Comparison of ENCODE assay signal across 8 cellular contexts in the genomic region with DNA sequence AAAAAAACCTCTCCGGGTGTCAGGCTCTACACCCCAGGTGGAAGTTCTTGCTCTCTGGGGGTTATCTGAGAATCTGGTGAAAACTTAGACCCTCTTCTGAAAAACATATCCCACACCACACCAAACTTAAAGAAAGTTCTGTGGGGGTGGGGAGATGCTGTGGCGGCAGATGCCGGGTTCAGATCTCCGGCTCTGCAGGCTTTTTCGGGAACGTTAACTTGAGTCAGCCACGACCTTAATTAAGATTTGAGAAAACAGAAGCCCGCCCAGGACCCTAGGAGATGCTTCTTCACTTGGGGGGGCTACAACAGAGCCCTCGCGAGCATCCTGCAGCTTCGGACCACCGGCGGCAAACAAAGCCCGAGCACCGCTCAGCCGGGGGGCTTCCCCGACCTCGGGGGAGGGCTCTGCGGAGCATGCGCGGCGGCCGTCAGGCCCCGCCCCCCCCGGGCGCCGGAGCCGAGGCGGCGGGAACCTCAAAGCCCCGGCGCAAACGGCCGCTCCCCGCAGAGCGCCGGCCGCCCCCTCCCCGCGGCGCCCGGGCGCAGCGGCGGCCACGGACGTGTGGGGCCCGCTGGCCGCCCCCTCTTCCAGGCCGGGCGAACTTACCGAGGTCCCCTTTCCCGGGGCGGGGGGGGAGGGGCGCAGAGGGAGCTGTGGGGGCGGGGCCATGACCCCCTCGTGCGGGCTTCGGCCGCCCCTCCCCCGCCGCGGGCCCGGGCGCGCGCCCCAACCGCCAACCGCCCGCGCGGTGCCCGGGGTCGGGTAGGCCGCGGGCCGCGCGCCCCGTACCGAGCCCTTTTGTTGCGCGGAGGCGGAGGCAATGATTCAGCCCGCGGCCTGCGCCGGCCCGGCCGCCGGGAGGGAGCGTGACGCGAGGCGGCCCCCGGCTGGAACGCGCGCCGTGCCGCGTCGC. TPM values are rescaled to one million over a fixed set of nuclear protein-coding genes. Genes with fewer than 3 reads are reported as not detected.
A peak's percentile ranks its signal among the peaks of the same experiment; 100 is the strongest.
DNase-seq lines count a peak whose midpoint lies in the region; ATAC-seq, FAIRE-seq and TF ChIP-seq lines count a peak whose summit lies in the region.

No MANE protein-coding gene starts in this region.

- H3K9me3 ChIP-seq in GM12878 (replicated peaks; ENCODE audit: control insufficient read depth, insufficient read depth, low read length): no peaks in the 10 kb centered on the region
- H3K9me3 ChIP-seq in iPS-18a (ENCODE audit: control insufficient read depth, low read depth, low read length): no peaks in the 10 kb centered on the region
- H3K9me3 ChIP-seq in small intestine (ENCODE audit: control insufficient read depth, low read depth): no peaks in the 10 kb centered on the region

- RAD21 ChIA-PET in GM12878 (lab: Charles Lee; ENCODE audit: unreplicated experiment): interaction anchor here (0.9 kb wide), 1 partner anchor 10 kb away, joined by 4 read pairs; no protein-coding TSS in a partner anchor

- ATAC-seq in GM19035 (IDR thresholded peaks at IDR 0.05; ENCODE audit: unreplicated experiment): peak; percentile 31
- peak; percentile 34 for ATAC-seq in GM12878

- TF ChIP-seq RAD21 in GM12878 (IDR thresholded peaks at IDR 0.05; ENCODE audit: insufficient read depth, low read depth, low read length): no peak

- intact Hi-C loops in GM12878 (cut with micrococcal nuclease; ENCODE audit: unreplicated experiment): no loop called here

- H3K27ac ChIP-seq in HL-60 (replicated peaks): peak overlapping the region; percentile 62
- H3K27ac ChIP-seq in GM12878 (ENCODE audit: control insufficient read depth, insufficient read depth): peak overlapping the region; percentile 80
- H3K27ac ChIP-seq in iPS-18a (ENCODE audit: low read length): no peak overlapping the region
- H3K27ac ChIP-seq in small intestine (ENCODE audit: low read depth in 1 of 2, low read length in 1 of 2): peak overlapping the region; percentile 81 to 88

- H3K9ac ChIP-seq in GM12878 (ENCODE audit: control insufficient read depth, insufficient read depth, low read length) (peak overlapping the region; percentile 89), iPS-18a (ENCODE audit: low read length) (peak overlapping the region; percentile 99)

- CTCF ChIA-PET in GM12878 (lab: Yijun Ruan, JAX): interaction anchor here (1.5 kb wide), 1 partner anchor 15 kb away, joined by 4 read pairs; no protein-coding TSS in a partner anchor

- in situ Hi-C loops in GM12878 (cut with MboI): no loop called here

- H3K36me3 ChIP-seq in GM12878 (ENCODE audit: control insufficient read depth in 2 of 2, insufficient read depth in 2 of 2, low read length in 1 of 2) (peaks cover 8 to 10% of the 10 kb centered on the region in 2 experiments; a peak in 3 of 4 replicates), iPS-18a (ENCODE audit: control insufficient read depth, low read depth, low read length) (peaks cover 40% of the 10 kb centered on the region), small intestine (ENCODE audit: control insufficient read depth in 2 of 2, insufficient read depth in 2 of 2, low read length in 2 of 2) (peaks cover 0 to 4% of the 10 kb centered on the region in 2 donors)

- H2AFZ ChIP-seq in GM12878 (ENCODE audit: control insufficient read depth, low read depth, low read length): no peak overlapping the region; the same call in 1 of the 2 replicates

- peaks cover 33% of the 10 kb centered on the region for H3K4me1 ChIP-seq in GM12878 (ENCODE audit: control insufficient read depth, insufficient read depth, low read length)
- H3K4me1 ChIP-seq in iPS-18a (ENCODE audit: control insufficient read depth, low read depth, low read length): peaks cover 64% of the 10 kb centered on the region
- no peaks in the 10 kb centered on the region for H3K4me1 ChIP-seq in small intestine (ENCODE audit: control insufficient read depth in 2 of 2, insufficient read depth in 1 of 2, low read depth in 1 of 2, low read length in 1 of 2)

- under 1% methylated on average over 35 of the region's 103 CpGs for WGBS in GM12878 (ENCODE audit: insufficient coverage, insufficient replicate concordance, low lambda C conversion rate, missing lambda C conversion rate)
- WGBS in small intestine, 3 donors: 1 to 3% (median 2%) methylated on average over 35 to 103 of the region's 103 CpGs

- TF ChIP-seq EP300 in GM12878 (IDR thresholded peaks at IDR 0.05; ENCODE audit: borderline replicate concordance in 1 of 2, control insufficient read depth in 1 of 2, low read depth in 2 of 2, low read length in 2 of 2): no peak

- BruUV-seq in GM12878 (replicated peaks; lab: Mats Ljungman, UMichigan): no TSS peak

- TF ChIP-seq CTCF in AG09309 (IDR thresholded peaks at IDR 0.05; ENCODE audit: control insufficient read depth, insufficient read depth, low read depth, low read length, missing control alignments) (no peak), HL-60 (IDR thresholded peaks at IDR 0.05; ENCODE audit: insufficient read depth, low read length) (no peak), GM12878 (IDR thresholded peaks at IDR 0.05 in 2 of 3, conservative IDR thresholded peaks at IDR 0.05 in 1 of 3; ENCODE audit: control insufficient read depth in 2 of 3, extremely low read depth in 1 of 3, insufficient read depth in 1 of 3, low read depth in 3 of 3, low read length in 3 of 3) (no peak)

- peak overlapping the region; percentile 95 for H3K4me2 ChIP-seq in GM12878 (ENCODE audit: control insufficient read depth, insufficient read depth)

- POLR2A ChIA-PET in GM12878 (lab: Charles Lee): interaction anchor here (0.6 kb wide), 1 partner anchor 9 kb away, joined by 3 read pairs; no protein-coding TSS in a partner anchor

- SMC1A ChIA-PET in GM12878 (lab: Charles Lee; ENCODE audit: uncharacterized antibody, unreplicated experiment): no interaction called here

- FAIRE-seq in GM12878 (lab: Jason Lieb, UNC) (no peak), small intestine (lab: Jason Lieb, UNC) (no peak)

- H3K4me3 ChIP-seq in AG09309 (ENCODE audit: control insufficient read depth, low read depth, low read length): peak overlapping the region; percentile 99
- H3K4me3 ChIP-seq in HL-60 (replicated peaks; ENCODE audit: insufficient read depth, low read length): peak overlapping the region; percentile 74
- peak overlapping the region; percentile 94 for H3K4me3 ChIP-seq in GM12878
- peak overlapping the region; percentile 95 for H3K4me3 ChIP-seq in iPS-18a (ENCODE audit: low read length)
- H3K4me3 ChIP-seq in small intestine (ENCODE audit: low read depth in 1 of 2, low read length in 2 of 2): peak overlapping the region; percentile 82 to 88

- no peaks in the 10 kb centered on the region for H3K27me3 ChIP-seq in HL-60 (ENCODE audit: insufficient read depth, poor library complexity, severe bottlenecking)
- no peaks in the 10 kb centered on the region for H3K27me3 ChIP-seq in GM12878 (replicated peaks in 1 of 2; ENCODE audit: control insufficient read depth in 2 of 2, insufficient read depth in 2 of 2, low read length in 1 of 2)
- peaks cover 18% of the 10 kb centered on the region for H3K27me3 ChIP-seq in iPS-18a (ENCODE audit: control insufficient read depth, insufficient read depth, low read length)
- no peaks in the 10 kb centered on the region for H3K27me3 ChIP-seq in small intestine (ENCODE audit: control insufficient read depth in 2 of 2, insufficient read depth in 2 of 2, low read length in 2 of 2)

- peaks cover 5% of the 10 kb centered on the region; the same call in 1 of the 2 replicates for H4K20me1 ChIP-seq in GM12878 (ENCODE audit: control insufficient read depth, insufficient read depth)

- DNase-seq in AG09309 (ENCODE audit: low read depth): no peak
- no peak for DNase-seq in HL-60 (ENCODE audit: low read depth in 1 of 2, low spot score in 1 of 2)
- peak; percentile 26 for DNase-seq in T-helper 22 cell (ENCODE audit: low read depth)
- no peak for DNase-seq in GM12878 (ENCODE audit: low read depth, low spot score)
- peak; percentile 34 for DNase-seq in small intestine
- DNase-seq in mucosa of gallbladder (ENCODE audit: low spot score): no peak

- peaks cover 62% of the 10 kb centered on the region for H3K79me2 ChIP-seq in GM12878 (ENCODE audit: control insufficient read depth, insufficient read depth, low read length)

- peak; percentile 50; the same call in 1 of the 2 replicates for TF ChIP-seq POLR2A in GM12878 (IDR thresholded peaks at IDR 0.05; ENCODE audit: low read depth, low read length)

TF ChIP-seq in GM12878, 131 proteins besides CTCF, POLR2A, EP300 and RAD21 (continues in another document):
- TF ChIP-seq HDAC2 (IDR thresholded peaks at IDR 0.05) (no peak), NKRF (conservative IDR thresholded peaks at IDR 0.05) (peak; percentile 57)

RNA-seq across cellular contexts. Expression of gene RCC2, which starts 2.0 kb away (rescaled TPM):
- total RNA-seq in GM12878 (2013; cell fraction: nucleolus; rRNA removed): 45.7 and 57.1 TPM in 2 replicates
- total RNA-seq in GM12878 (2014; rRNA removed): 62.9 and 77.6 TPM in 2 replicates
- total RNA-seq in GM12878 (2014; rRNA removed; fragmentation: Illumina TruSeq; extraction: Trizol): 85.1 and 93.4 TPM in 2 replicates
- 176 TPM in 2 replicates for total RNA-seq in GM12878 (2021)
- 27.0 TPM for polyA plus RNA-seq in GM12878 (2011; ENCODE audit: low read depth)
- polyA plus RNA-seq in GM12878 (2011; rRNA removed): 34.4 and 60.5 TPM in 2 replicates
- polyA plus RNA-seq in GM12878 (2011; cell fraction: cytosol; rRNA removed): 91.5 and 94.4 TPM in 2 replicates
- polyA plus RNA-seq in GM12878 (2011; cell fraction: nucleus; rRNA removed): 108 and 135 TPM in 2 replicates
- 56.0 and 64.4 TPM in 2 replicates for polyA plus RNA-seq in GM12878 (2012)
- 88.3 and 128 TPM in 2 replicates for polyA plus RNA-seq in GM12878 (2014; fragmentation: Illumina TruSeq; extraction: Trizol)
- polyA plus RNA-seq in GM12878 (2014; fragmentation: Nextera tagmentation; extraction: Ambion mirVana): 100 to 1,000 TPM in 1 of 2 experiments, 10 to 100 TPM in 1; 38.3 to 124 TPM
- polyA plus RNA-seq in GM12878 (2014; rRNA removed): 99.6 and 118 TPM in 2 replicates
- polyA plus RNA-seq in GM12878 (2016; fragmentation: Nextera tagmentation; extraction: Ambion mirVana): 10 to 100 TPM; 10.7 to 32.2 TPM
- polyA minus RNA-seq in GM12878 (2011; rRNA and poly(A)+ RNA removed): 65.9 and 81.3 TPM in 2 replicates
- 63.7 and 66.3 TPM in 2 replicates for polyA minus RNA-seq in GM12878 (2011; cell fraction: cytosol; rRNA and poly(A)+ RNA removed)
- 17.0 and 35.5 TPM in 2 replicates for polyA minus RNA-seq in GM12878 (2011; cell fraction: nucleus; rRNA and poly(A)+ RNA removed)
- 10 to 100 TPM; 11.2 to 65.6 (median 12.7) TPM for polyA plus RNA-seq in small intestine
- 67.6 TPM for total RNA-seq in mucosa of gallbladder

Comparison
In these comparisons a context has a peak if more than half of its experiments do, and no peak if none do; other contexts are left out.
1. DNase-seq: peak in T-helper 22 cell (single experiment) and small intestine (single experiment); none in AG09309 (single experiment), HL-60 (0 of 2), GM12878 (single experiment) and mucosa of gallbladder (single experiment).
2. Peak in every context shown above with its lines, with median percentiles within 50 percentile points of each other: H3K4me3 ChIP-seq.